In the genomic region with DNA sequence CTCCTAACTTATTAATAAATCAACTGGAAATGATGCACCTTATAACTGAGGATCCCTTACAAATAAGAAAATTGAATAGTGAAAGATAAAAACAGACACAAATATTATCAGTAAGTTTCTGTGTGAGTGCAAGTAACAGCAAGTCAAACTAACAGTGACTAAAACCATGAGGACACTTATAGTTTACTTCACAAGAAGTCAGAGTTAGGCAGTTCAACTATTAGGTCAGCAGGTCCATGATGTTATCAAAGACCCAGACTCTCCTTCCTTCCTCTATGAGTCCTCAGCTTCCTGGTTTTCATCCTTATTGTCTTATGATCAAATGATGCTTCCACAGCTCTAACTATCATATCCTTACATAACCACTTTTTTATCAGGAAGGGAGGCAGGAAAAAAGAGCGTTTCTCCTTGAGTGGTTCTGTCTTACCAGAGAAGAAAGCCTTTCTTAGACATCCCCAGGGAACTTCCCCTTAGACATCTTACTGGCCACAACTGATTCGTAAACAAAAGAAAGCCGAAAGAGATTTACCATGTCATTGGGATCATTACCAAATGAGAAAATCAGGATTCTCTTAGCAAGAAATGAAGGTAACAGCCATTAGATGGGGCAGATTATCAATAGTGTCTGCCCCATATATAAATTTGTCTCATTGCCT, we compare ENCODE assay signal across 28 cellular contexts.
"Had no signal": no experiment of that assay in that cellular context is flagged by ENCODE, and none has a peak within 500 bp of the region (broad histone marks: within the 10 kb centered on the region; RNA-seq: fewer than 3 reads in every experiment).

No MANE protein-coding gene starts in this region.

- H3K4me3 ChIP-seq: stomach, suprapubic skin, testis, thoracic aorta, thyroid gland, tibial artery, tibial nerve, transverse colon, upper lobe of left lung, upper lobe of right lung, uterus, vagina had no signal

- H3K4me1 ChIP-seq: suprapubic skin, testis, thyroid gland, tibial artery, tibial nerve, transverse colon, upper lobe of left lung, upper lobe of right lung, uterus, vagina had no signal

- DNase-seq: stimulated activated CD4-positive, alpha-beta T cell treated with anti-CD3 and anti-CD28 coated beads, Interleukin-2, amount 100 ng/mL, for 48 hours; stimulated activated CD4-positive, alpha-beta T cell treated with anti-CD3 and anti-CD28 coated beads, Interleukin-4, amount 100 ng/mL, for 1 hour; stimulated activated CD4-positive, alpha-beta T cell treated with anti-CD3 and anti-CD28 coated beads, Interleukin-4, amount 100 ng/mL, for 24 hours; stimulated activated CD4-positive, alpha-beta T cell treated with anti-CD3 and anti-CD28 coated beads, Interleukin-4, amount 100 ng/mL, for 4 hours; stimulated activated CD8-positive, alpha-beta memory T cell treated with anti-CD3 and anti-CD28 coated beads, Interleukin-4, amount 100 ng/mL, for 48 hours; stimulated activated naive CD4-positive, alpha-beta T cell; stimulated activated naive CD4-positive, alpha-beta T cell treated with Interleukin-2 at 50 U/mL for 16 hours; stimulated activated naive CD8-positive, alpha-beta T cell treated with anti-CD3 and anti-CD28 coated beads, Interleukin-15, amount 100 ng/mL, for 72 hours; stimulated activated naive CD8-positive, alpha-beta T cell treated with anti-CD3 and anti-CD28 coated beads, Interleukin-15, Interleukin-2, amounts not matched to agents 100 U/mL and 50 U/mL, for 24 hours; stomach; substantia nigra; testis; thyroid gland; tibial artery; transverse colon; trophoblast cell; upper lobe of left lung; upper lobe of right lung; uterus had no signal

- H3K9me3 ChIP-seq: stomach, suprapubic skin, testis, thoracic aorta, thyroid gland, tibial artery, tibial nerve, transverse colon, upper lobe of left lung, upper lobe of right lung, uterus, vagina had no signal

- H3K27ac ChIP-seq: stomach, suprapubic skin, testis, thoracic aorta, thyroid gland, tibial artery, tibial nerve, transverse colon, upper lobe of left lung, upper lobe of right lung, uterus, vagina had no signal

- FAIRE-seq: urothelium cell line had no signal

- H3K9me3 Mint-ChIP-seq: stimulated activated effector memory CD8-positive, alpha-beta T cell treated with anti-CD3 and anti-CD28 coated beads, Interleukin-12 subunit alpha, Interleukin-12 subunit beta, amount 100 ng/mL, for 72 hours; stimulated activated memory B cell treated with anti-CD40 and anti-IgM and Interleukin-4, amounts not matched to agents 10 μg/mL and 1 μg/mL and 100 μg/mL, for 72 hours; stimulated activated naive CD8-positive, alpha-beta T cell treated with anti-CD3 and anti-CD28 coated beads, Interleukin-15, amount 100 ng/mL, for 72 hours; stimulated activated naive CD8-positive, alpha-beta T cell treated with anti-CD3 and anti-CD28 coated beads, Interleukin-15, Interleukin-2, amounts not matched to agents 100 ng/mL and 50 ng/mL, for 24 hours; type B pancreatic cell had no signal

- H3K27me3 ChIP-seq: testis, thyroid gland, tibial nerve, transverse colon, upper lobe of left lung, upper lobe of right lung, uterus, vagina had no signal

- ATAC-seq: stimulated activated effector memory CD8-positive, alpha-beta T cell treated with anti-CD3 and anti-CD28 coated beads, Interleukin-12 subunit alpha, Interleukin-12 subunit beta, amount 100 ng/mL, for 72 hours; stimulated activated memory B cell treated with anti-CD40 and anti-IgM and Interleukin-4, amounts not matched to agents 10 μg/mL and 1 μg/mL and 100 μg/mL, for 72 hours; stimulated activated naive CD8-positive, alpha-beta T cell treated with anti-CD3 and anti-CD28 coated beads, Interleukin-15, amount 100 ng/mL, for 72 hours; stimulated activated naive CD8-positive, alpha-beta T cell treated with anti-CD3 and anti-CD28 coated beads, Interleukin-15, Interleukin-2, amounts not matched to agents 100 U/mL and 50 U/mL, for 24 hours; upper lobe of right lung had no signal

- H3K36me3 Mint-ChIP-seq: stimulated activated effector memory CD8-positive, alpha-beta T cell treated with anti-CD3 and anti-CD28 coated beads, Interleukin-12 subunit alpha, Interleukin-12 subunit beta, amount 100 ng/mL, for 72 hours; stimulated activated memory B cell treated with anti-CD40 and anti-IgM and Interleukin-4, amounts not matched to agents 10 μg/mL and 1 μg/mL and 100 μg/mL, for 72 hours; type B pancreatic cell had no signal

- H3K4me1 Mint-ChIP-seq: stimulated activated effector memory CD8-positive, alpha-beta T cell treated with anti-CD3 and anti-CD28 coated beads, Interleukin-12 subunit alpha, Interleukin-12 subunit beta, amount 100 ng/mL, for 72 hours; stimulated activated naive CD8-positive, alpha-beta T cell treated with anti-CD3 and anti-CD28 coated beads, Interleukin-15, amount 100 ng/mL, for 72 hours had no signal

- H3K4me3 Mint-ChIP-seq: stimulated activated effector memory CD8-positive, alpha-beta T cell treated with anti-CD3 and anti-CD28 coated beads, Interleukin-12 subunit alpha, Interleukin-12 subunit beta, amount 100 ng/mL, for 72 hours; stimulated activated memory B cell treated with anti-CD40 and anti-IgM and Interleukin-4, amounts not matched to agents 10 μg/mL and 1 μg/mL and 100 μg/mL, for 72 hours; stimulated activated naive CD8-positive, alpha-beta T cell treated with anti-CD3 and anti-CD28 coated beads, Interleukin-15, amount 100 ng/mL, for 72 hours; stimulated activated naive CD8-positive, alpha-beta T cell treated with anti-CD3 and anti-CD28 coated beads, Interleukin-15, Interleukin-2, amounts not matched to agents 100 ng/mL and 50 ng/mL, for 24 hours; type B pancreatic cell had no signal

- H3K27ac Mint-ChIP-seq: stimulated activated effector memory CD8-positive, alpha-beta T cell treated with anti-CD3 and anti-CD28 coated beads, Interleukin-12 subunit alpha, Interleukin-12 subunit beta, amount 100 ng/mL, for 72 hours; stimulated activated memory B cell treated with anti-CD40 and anti-IgM and Interleukin-4, amounts not matched to agents 10 μg/mL and 1 μg/mL and 100 μg/mL, for 72 hours; stimulated activated naive CD8-positive, alpha-beta T cell treated with anti-CD3 and anti-CD28 coated beads, Interleukin-15, amount 100 ng/mL, for 72 hours; stimulated activated naive CD8-positive, alpha-beta T cell treated with anti-CD3 and anti-CD28 coated beads, Interleukin-15, Interleukin-2, amounts not matched to agents 100 ng/mL and 50 ng/mL, for 24 hours; type B pancreatic cell had no signal

- H3K36me3 ChIP-seq: stomach, suprapubic skin, thoracic aorta, thyroid gland, tibial artery, tibial nerve, transverse colon, upper lobe of left lung, upper lobe of right lung, uterus, vagina had no signal
